Comparison of ENCODE assay signal across 8 cellular contexts in the genomic region with DNA sequence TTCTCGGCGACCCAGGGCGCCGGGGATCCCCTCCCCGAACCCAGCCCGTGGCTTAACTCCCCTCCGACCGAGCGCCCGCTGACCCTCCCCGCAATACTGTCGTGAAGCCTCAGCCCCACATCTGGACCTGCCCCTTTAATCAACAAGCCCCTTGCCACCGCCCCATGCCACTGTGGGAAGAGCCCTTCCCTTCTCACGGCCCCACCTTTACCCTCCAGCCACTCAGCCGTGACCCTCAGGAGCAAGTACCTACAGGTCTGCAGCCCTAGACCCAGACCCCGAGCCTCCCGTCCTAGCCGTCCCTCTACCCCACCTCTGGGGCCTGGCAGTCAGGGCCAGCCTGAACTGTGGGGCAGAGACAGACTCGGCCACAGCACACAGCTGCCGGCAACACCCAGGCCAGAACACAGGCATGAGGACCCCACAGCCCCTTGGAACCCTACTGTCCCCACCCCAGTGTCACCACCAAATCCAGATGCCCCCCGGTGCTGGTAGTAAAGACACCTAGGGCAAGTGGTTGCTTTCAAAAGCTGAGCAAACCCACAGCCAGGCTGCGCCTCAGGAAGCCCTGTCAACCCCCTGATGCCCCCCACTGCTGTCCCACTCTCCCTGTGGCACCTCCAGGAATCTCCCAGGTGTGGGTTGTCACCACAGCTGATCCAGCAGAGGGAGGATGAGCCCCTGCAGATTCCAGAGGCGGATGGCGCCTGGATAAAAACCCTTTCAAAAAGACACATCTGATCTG. TPM values are rescaled to one million over a fixed set of nuclear protein-coding genes. Genes with fewer than 3 reads are reported as not detected.
DNase-seq lines count a peak whose midpoint lies in the region; ATAC-seq and TF ChIP-seq lines count a peak whose summit lies in the region.

No MANE protein-coding gene starts in this region.

- H3K36me3 ChIP-seq in PC-3 (ENCODE audit: low read depth, low read length) = no peaks in the 10 kb centered on the region

- H3K4me1 Mint-ChIP-seq in nephron progenitor cell = peaks cover 25% of the 10 kb centered on the region

- peaks cover 40% of the 10 kb centered on the region for H3K27me3 Mint-ChIP-seq in nephron progenitor cell (ENCODE audit: low read depth, poor library complexity)

- H3K9ac ChIP-seq in PC-3 (ENCODE audit: low read length) = no peak overlapping the region

- TF ChIP-seq CTCF in AG10803 (conservative IDR thresholded peaks at IDR 0.05; ENCODE audit: low read length) (no peak), PC-3 (conservative IDR thresholded peaks at IDR 0.05; ENCODE audit: low read depth, low read length) (no peak), epithelial cell of esophagus (IDR thresholded peaks at IDR 0.05; ENCODE audit: insufficient read depth, low read depth, low read length, missing control alignments) (no peak), nephron progenitor cell (IDR thresholded peaks at IDR 0.05) (no peak)

- no peaks in the 10 kb centered on the region for H3K9me2 ChIP-seq in PC-3 (replicated peaks; ENCODE audit: low read length)

- H3K27ac Mint-ChIP-seq in nephron progenitor cell = no peak overlapping the region

- H3K27ac ChIP-seq in PC-3 (ENCODE audit: low read length) = no peak overlapping the region

- H3K4me3 ChIP-seq in AG10803 (ENCODE audit: low read length) (peak overlapping the region; percentile 69), PC-3 (ENCODE audit: low read length) (peak overlapping the region; percentile 77), epithelial cell of esophagus (ENCODE audit: low read length) (peak overlapping the region; percentile 55)

- no peaks in the 10 kb centered on the region for H3K9me3 ChIP-seq in PC-3 (ENCODE audit: low read length)

- POLR2A ChIA-PET in PC-3 (lab: Charles Lee; ENCODE audit: unreplicated experiment) = no interaction called here

- peak overlapping the region; percentile 99 for H3K4me2 ChIP-seq in PC-3 (ENCODE audit: low read length)

- H3K27me3 ChIP-seq in PC-3 (ENCODE audit: low read length) = peaks cover 16% of the 10 kb centered on the region

- H3K4me1 ChIP-seq in PC-3 (ENCODE audit: insufficient read depth, low read length) = peaks cover 6% of the 10 kb centered on the region

- H3K4me3 Mint-ChIP-seq in nephron progenitor cell = peak overlapping the region; percentile 87

- peak; percentile 2; the same call in 1 of the 2 replicates for ATAC-seq in PC-3
- no peak for ATAC-seq in HG03442 (IDR thresholded peaks at IDR 0.05; ENCODE audit: unreplicated experiment)
- no peak for ATAC-seq in GM21447 (IDR thresholded peaks at IDR 0.05; ENCODE audit: unreplicated experiment)

- H3K9me3 Mint-ChIP-seq in nephron progenitor cell = no peaks in the 10 kb centered on the region

- CTCF ChIA-PET in PC-3 (lab: Charles Lee) = no interaction called here

- H3K79me2 ChIP-seq in PC-3 (ENCODE audit: low read length) = no peaks in the 10 kb centered on the region

- H2AFZ ChIP-seq in PC-3 (ENCODE audit: low read length) = peak overlapping the region; percentile 91

- H3K36me3 Mint-ChIP-seq in nephron progenitor cell (ENCODE audit: low read depth) = no peaks in the 10 kb centered on the region

- DNase-seq in AG10803 (ENCODE audit: low read depth) (no peak), PC-3 (no peak), epithelial cell of esophagus (ENCODE audit: low read depth) (no peak), nephron progenitor cell (no peak), putamen (ENCODE audit: low spot score) (no peak)
- no peak for DNase-seq in stimulated activated CD4-positive, alpha-beta T cell treated with anti-CD3 and anti-CD28 coated beads, Interleukin-2, amount 100 ng/mL, for 24 hours

- intact Hi-C loops in PC-3 (cut with micrococcal nuclease) = no loop called here

- no TSS peak for BruUV-seq in PC-3 (replicated peaks; lab: Mats Ljungman, UMichigan)

- no peaks in the 10 kb centered on the region for H4K20me1 ChIP-seq in PC-3 (ENCODE audit: low read length)

- H3F3A ChIP-seq in PC-3 (ENCODE audit: low read length, unreplicated experiment) = no peaks in the 10 kb centered on the region

RNA-seq across cellular contexts. Expression of gene NXPH3, which starts 1.4 kb away (rescaled TPM):
- total RNA-seq in PC-3 (2014; rRNA removed) = 0.26 and 1.2 TPM in 2 replicates
